ENCODE assay signal across 8 cellular contexts in the genomic region with DNA sequence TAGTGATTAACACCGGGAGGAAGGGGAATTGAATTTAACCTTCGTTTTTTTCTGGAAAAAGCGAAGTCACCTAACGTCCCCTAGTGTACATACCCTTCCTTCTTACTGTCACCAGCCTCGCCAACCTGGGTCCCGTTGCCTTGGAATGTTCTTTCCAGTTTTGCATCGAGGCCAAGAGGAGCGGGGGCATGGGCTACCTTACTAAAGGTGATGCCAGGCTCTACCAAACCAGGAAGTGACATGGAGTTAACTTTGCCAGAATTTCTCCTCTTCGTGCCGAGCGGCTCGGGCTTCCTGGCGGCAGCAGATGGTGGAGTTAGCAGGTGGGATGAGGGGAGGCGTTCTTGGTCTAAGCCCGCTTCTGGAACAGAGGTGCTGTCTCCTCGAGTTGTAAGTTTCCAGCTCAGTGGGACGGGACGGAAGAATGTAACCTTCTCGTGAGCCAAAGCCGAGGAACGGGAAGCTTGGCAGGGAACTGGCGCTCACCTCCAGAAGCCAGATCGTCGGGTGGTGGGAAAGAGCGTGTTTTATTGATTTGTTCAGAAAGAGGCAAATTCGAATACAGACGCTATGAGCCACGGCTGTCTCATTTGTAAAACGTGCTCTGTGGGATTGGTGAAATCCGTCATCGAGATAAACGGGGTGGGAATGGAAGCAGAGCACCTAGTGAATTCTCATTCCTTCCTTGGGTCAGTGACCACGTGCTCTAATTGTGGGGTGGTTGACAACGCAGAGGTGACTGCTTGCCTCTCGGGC. TPM values are rescaled to one million over a fixed set of nuclear protein-coding genes. Genes with fewer than 3 reads are reported as not detected.
A peak's percentile ranks its signal among the peaks of the same experiment; 100 is the strongest.
DNase-seq lines count a peak whose midpoint lies in the region; ATAC-seq and TF ChIP-seq lines count a peak whose summit lies in the region.

No MANE protein-coding gene starts in this region.

- no peaks in the 10 kb centered on the region for H3K36me3 ChIP-seq in parathyroid adenoma (ENCODE audit: control insufficient read depth, insufficient read depth, low read length)

- peak overlapping the region; percentile 92 for H3K27ac Mint-ChIP-seq in activated T-cell treated with anti-CD3 and anti-CD28 coated beads, Interleukin-2, amount 50 U/mL, for 72 hours

- TF ChIP-seq CTCF in VCaP (conservative IDR thresholded peaks at IDR 0.05) (no peak), fibroblast of villous mesenchyme (IDR thresholded peaks at IDR 0.05; ENCODE audit: insufficient read depth, low read depth, low read length) (no peak), parathyroid adenoma (IDR thresholded peaks at IDR 0.05) (no peak)

- peaks cover 8% of the 10 kb centered on the region for H3K4me1 ChIP-seq in parathyroid adenoma

- H2AFZ ChIP-seq in parathyroid adenoma: peak overlapping the region; percentile 86

- H3K4me3 Mint-ChIP-seq in activated T-cell treated with anti-CD3 and anti-CD28 coated beads, Interleukin-2, amount 50 U/mL, for 72 hours: peak overlapping the region; percentile 97 to 99

- H3K4me1 Mint-ChIP-seq in activated T-cell treated with anti-CD3 and anti-CD28 coated beads, Interleukin-2, amount 50 U/mL, for 72 hours (ENCODE audit: low read depth): peaks cover 86% of the 10 kb centered on the region

- DNase-seq in activated T-cell treated with anti-CD3 and anti-CD28 coated beads, Interleukin-2, amount 50 U/mL, for 72 hours: peak in 1 of 2 donors; percentile 10
- DNase-seq in activated T-cell treated with anti-CD3 and anti-CD28 coated beads, Interleukin-2, amount 50 U/mL, for 1 hour: no peak
- DNase-seq in fibroblast of villous mesenchyme (ENCODE audit: low read depth) (peak; percentile 33), SKM-1 (lab: John Stamatoyannopoulos, UW; ENCODE audit: unreplicated experiment) (no peak)
- DNase-seq in NK-92 treated with Interleukin-12 subunit alpha and Interleukin-12 subunit beta, amount 100 ng/mL, for 24 hours (lab: John Stamatoyannopoulos, UW): no peak

- peaks cover 2 to 22% of the 10 kb centered on the region in 2 donors for H3K36me3 Mint-ChIP-seq in activated T-cell treated with anti-CD3 and anti-CD28 coated beads, Interleukin-2, amount 50 U/mL, for 72 hours (ENCODE audit: insufficient read depth in 2 of 2)

- ATAC-seq in activated T-cell treated with anti-CD3 and anti-CD28 coated beads, Interleukin-2, amount 50 U/mL, for 72 hours (replicated peaks in 1 of 2): no peak
- ATAC-seq in HG03097 (IDR thresholded peaks at IDR 0.05; ENCODE audit: low FRiP score, unreplicated experiment): peak; percentile 11

- no peaks in the 10 kb centered on the region for H3K27me3 ChIP-seq in parathyroid adenoma (ENCODE audit: control insufficient read depth, insufficient read depth, low read length)

- H3K79me2 ChIP-seq in parathyroid adenoma: peaks cover 2% of the 10 kb centered on the region

- peak overlapping the region; percentile 83 for H3K4me2 ChIP-seq in parathyroid adenoma (ENCODE audit: low read length)

- H3K27ac ChIP-seq in VCaP: peak overlapping the region; percentile 84
- H3K27ac ChIP-seq in parathyroid adenoma: no peak overlapping the region

- H3K4me3 ChIP-seq in fibroblast of villous mesenchyme (ENCODE audit: low read depth, low read length): peak overlapping the region; percentile 73
- H3K4me3 ChIP-seq in parathyroid adenoma (ENCODE audit: low read depth, low read length): peak overlapping the region; percentile 91

- no peaks in the 10 kb centered on the region for H3K9me3 ChIP-seq in parathyroid adenoma (ENCODE audit: control insufficient read depth, low read length)

- H3K27me3 Mint-ChIP-seq in activated T-cell treated with anti-CD3 and anti-CD28 coated beads, Interleukin-2, amount 50 U/mL, for 72 hours (ENCODE audit: low read depth): no peaks in the 10 kb centered on the region

- no peaks in the 10 kb centered on the region for H3K9me3 Mint-ChIP-seq in activated T-cell treated with anti-CD3 and anti-CD28 coated beads, Interleukin-2, amount 50 U/mL, for 72 hours

- H3K9ac ChIP-seq in parathyroid adenoma: no peak overlapping the region

RNA-seq across cellular contexts. Expression of a gene that starts 0.5 kb away (rescaled TPM):
- 10 to 100 TPM; 54.1 to 68.7 TPM for total RNA-seq in activated T-cell treated with anti-CD3 and anti-CD28 coated beads, Interleukin-2, amount 50 U/mL, for 72 hours
- total RNA-seq in fibroblast of villous mesenchyme: 38.3 and 81.2 TPM in 2 replicates

RNA-seq across cellular contexts. Expression of a gene that starts 2.5 kb away (rescaled TPM):
- 10 to 100 TPM; 13.0 to 17.8 TPM for total RNA-seq in activated T-cell treated with anti-CD3 and anti-CD28 coated beads, Interleukin-2, amount 50 U/mL, for 72 hours
- total RNA-seq in fibroblast of villous mesenchyme: 4.2 and 9.9 TPM in 2 replicates
